1 cellular context compared by ENCODE assay signal in genomic region chr20:36875702-36876472, GRCh38.
TF ChIP-seq lines count a peak whose summit lies in the region.

Gene TLDC2 (plus strand): TSS chr20:36876138. CDS start chr20:36876175, 37 bp downstream.

TF ChIP-seq in HepG2, 621 proteins besides CTCF, POLR2A, EP300 and RAD21 (continued from another document and continues in another):
- TF ChIP-seq ZHX2 (IDR thresholded peaks at IDR 0.05; ENCODE audit: low read depth), result no peak; the same call in 1 of the 2 replicates
- no peak for TF ChIP-seq ZHX2 (CRISPR knock-in tag; IDR thresholded peaks at IDR 0.05; ENCODE audit: borderline replicate concordance)
- no peak for TF ChIP-seq ZNF816 (CRISPR knock-in tag; IDR thresholded peaks at IDR 0.05; ENCODE audit: borderline replicate concordance)
- no peak for TF ChIP-seq RBFOX2 (IDR thresholded peaks at IDR 0.05; ENCODE audit: low read depth, low read length)
- TF ChIP-seq ZNF101 (CRISPR knock-in tag; IDR thresholded peaks at IDR 0.05; ENCODE audit: borderline replicate concordance, low read depth), result no peak
- TF ChIP-seq RORA (CRISPR knock-in tag; IDR thresholded peaks at IDR 0.05), result no peak
- no peak for TF ChIP-seq ZNF143 (CRISPR knock-in tag; IDR thresholded peaks at IDR 0.05)
- peak; percentile 40; the same call in 1 of the 2 replicates for TF ChIP-seq ERF (CRISPR knock-in tag; IDR thresholded peaks at IDR 0.05)
- no peak for TF ChIP-seq KDM1A (CRISPR knock-in tag; IDR thresholded peaks at IDR 0.05)
- no peak for TF ChIP-seq NFRKB (IDR thresholded peaks at IDR 0.05)
- TF ChIP-seq HHEX (CRISPR knock-in tag; IDR thresholded peaks at IDR 0.05), result no peak
- TF ChIP-seq ZNF496 (CRISPR knock-in tag; IDR thresholded peaks at IDR 0.05; ENCODE audit: insufficient replicate concordance), result no peak
- no peak for TF ChIP-seq ZNF33B (CRISPR knock-in tag; IDR thresholded peaks at IDR 0.05)
- TF ChIP-seq RNF2 (conservative IDR thresholded peaks at IDR 0.05; ENCODE audit: low read depth), result peak; percentile 26; the same call in 1 of the 2 replicates
- no peak for TF ChIP-seq ZKSCAN1 (IDR thresholded peaks at IDR 0.05; ENCODE audit: low read length)
- peak; percentile 32 for TF ChIP-seq TEAD3 (CRISPR knock-in tag; optimal IDR thresholded peaks at IDR 0.05; ENCODE audit: borderline replicate concordance)
- no peak for TF ChIP-seq SNRNP70 (IDR thresholded peaks at IDR 0.05; ENCODE audit: low read depth, low read length)
- TF ChIP-seq EEA1 (CRISPR knock-in tag; IDR thresholded peaks at IDR 0.05; ENCODE audit: borderline replicate concordance), result no peak
- no peak for TF ChIP-seq U2AF1 (optimal IDR thresholded peaks at IDR 0.05; ENCODE audit: low read depth, low read length)
- TF ChIP-seq, protein P1, sequence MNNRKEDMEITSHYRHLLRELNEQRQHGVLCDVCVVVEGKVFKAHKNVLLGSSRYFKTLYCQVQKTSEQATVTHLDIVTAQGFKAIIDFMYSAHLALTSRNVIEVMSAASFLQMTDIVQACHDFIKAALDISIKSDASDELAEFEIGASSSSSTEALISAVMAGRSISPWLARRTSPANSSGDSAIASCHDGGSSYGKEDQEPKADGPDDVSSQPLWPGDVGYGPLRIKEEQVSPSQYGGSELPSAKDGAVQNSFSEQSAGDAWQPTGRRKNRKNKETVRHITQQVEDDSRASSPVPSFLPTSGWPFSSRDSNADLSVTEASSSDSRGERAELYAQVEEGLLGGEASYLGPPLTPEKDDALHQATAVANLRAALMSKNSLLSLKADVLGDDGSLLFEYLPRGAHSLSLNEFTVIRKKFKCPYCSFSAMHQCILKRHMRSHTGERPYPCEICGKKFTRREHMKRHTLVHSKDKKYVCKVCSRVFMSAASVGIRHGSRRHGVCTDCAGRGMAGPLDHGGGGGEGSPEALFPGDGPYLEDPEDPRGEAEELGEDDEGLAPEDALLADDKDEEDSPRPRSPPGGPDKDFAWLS (CRISPR knock-in tag; IDR thresholded peaks at IDR 0.05; ENCODE audit: borderline replicate concordance), result no peak
- TF ChIP-seq SMYD3 (CRISPR knock-in tag; IDR thresholded peaks at IDR 0.05), result no peak
- no peak for TF ChIP-seq ZNF24 (IDR thresholded peaks at IDR 0.05)
- TF ChIP-seq PRMT3 (CRISPR knock-in tag; IDR thresholded peaks at IDR 0.05; ENCODE audit: borderline replicate concordance, low read depth), result no peak
- no peak for TF ChIP-seq HNRNPK (IDR thresholded peaks at IDR 0.05; ENCODE audit: low read depth, low read length, poor library complexity, severe bottlenecking)
- no peak; the same call in 1 of the 2 replicates for TF ChIP-seq ZNF747 (CRISPR knock-in tag; IDR thresholded peaks at IDR 0.05; ENCODE audit: borderline replicate concordance)
- peak; percentile 45 for TF ChIP-seq ZNF343 (CRISPR knock-in tag; IDR thresholded peaks at IDR 0.05)
- peak; percentile 73; the same call in 1 of the 2 replicates for TF ChIP-seq ETV5 (CRISPR knock-in tag; IDR thresholded peaks at IDR 0.05; ENCODE audit: borderline replicate concordance)
- no peak for TF ChIP-seq SP2 (CRISPR knock-in tag; IDR thresholded peaks at IDR 0.05)
- no peak for TF ChIP-seq ZNF335 (CRISPR knock-in tag; IDR thresholded peaks at IDR 0.05)
- TF ChIP-seq, protein P2, sequence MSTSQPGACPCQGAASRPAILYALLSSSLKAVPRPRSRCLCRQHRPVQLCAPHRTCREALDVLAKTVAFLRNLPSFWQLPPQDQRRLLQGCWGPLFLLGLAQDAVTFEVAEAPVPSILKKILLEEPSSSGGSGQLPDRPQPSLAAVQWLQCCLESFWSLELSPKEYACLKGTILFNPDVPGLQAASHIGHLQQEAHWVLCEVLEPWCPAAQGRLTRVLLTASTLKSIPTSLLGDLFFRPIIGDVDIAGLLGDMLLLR (CRISPR knock-in tag; IDR thresholded peaks at IDR 0.05), result 0 out of 2 replicates have a peak, but pooled peaks have one; percentile 31
- TF ChIP-seq ZNF615 (CRISPR knock-in tag; IDR thresholded peaks at IDR 0.05; ENCODE audit: borderline replicate concordance), result no peak
- TF ChIP-seq ATM (IDR thresholded peaks at IDR 0.05; ENCODE audit: borderline replicate concordance), result no peak
- TF ChIP-seq GPN1 (CRISPR knock-in tag; IDR thresholded peaks at IDR 0.05; ENCODE audit: borderline replicate concordance), result no peak; the same call in 1 of the 2 replicates
- TF ChIP-seq, protein P3, sequence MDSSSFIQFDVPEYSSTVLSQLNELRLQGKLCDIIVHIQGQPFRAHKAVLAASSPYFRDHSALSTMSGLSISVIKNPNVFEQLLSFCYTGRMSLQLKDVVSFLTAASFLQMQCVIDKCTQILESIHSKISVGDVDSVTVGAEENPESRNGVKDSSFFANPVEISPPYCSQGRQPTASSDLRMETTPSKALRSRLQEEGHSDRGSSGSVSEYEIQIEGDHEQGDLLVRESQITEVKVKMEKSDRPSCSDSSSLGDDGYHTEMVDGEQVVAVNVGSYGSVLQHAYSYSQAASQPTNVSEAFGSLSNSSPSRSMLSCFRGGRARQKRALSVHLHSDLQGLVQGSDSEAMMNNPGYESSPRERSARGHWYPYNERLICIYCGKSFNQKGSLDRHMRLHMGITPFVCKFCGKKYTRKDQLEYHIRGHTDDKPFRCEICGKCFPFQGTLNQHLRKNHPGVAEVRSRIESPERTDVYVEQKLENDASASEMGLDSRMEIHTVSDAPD (CRISPR knock-in tag; IDR thresholded peaks at IDR 0.05), result no peak
- no peak for TF ChIP-seq ATF7 (IDR thresholded peaks at IDR 0.05)
- no peak for TF ChIP-seq ATF7 (CRISPR knock-in tag; IDR thresholded peaks at IDR 0.05)
- no peak for TF ChIP-seq RBAK (CRISPR knock-in tag; IDR thresholded peaks at IDR 0.05)
- no peak for TF ChIP-seq KAT7 (CRISPR knock-in tag; IDR thresholded peaks at IDR 0.05; ENCODE audit: borderline replicate concordance)
- TF ChIP-seq, protein P4, sequence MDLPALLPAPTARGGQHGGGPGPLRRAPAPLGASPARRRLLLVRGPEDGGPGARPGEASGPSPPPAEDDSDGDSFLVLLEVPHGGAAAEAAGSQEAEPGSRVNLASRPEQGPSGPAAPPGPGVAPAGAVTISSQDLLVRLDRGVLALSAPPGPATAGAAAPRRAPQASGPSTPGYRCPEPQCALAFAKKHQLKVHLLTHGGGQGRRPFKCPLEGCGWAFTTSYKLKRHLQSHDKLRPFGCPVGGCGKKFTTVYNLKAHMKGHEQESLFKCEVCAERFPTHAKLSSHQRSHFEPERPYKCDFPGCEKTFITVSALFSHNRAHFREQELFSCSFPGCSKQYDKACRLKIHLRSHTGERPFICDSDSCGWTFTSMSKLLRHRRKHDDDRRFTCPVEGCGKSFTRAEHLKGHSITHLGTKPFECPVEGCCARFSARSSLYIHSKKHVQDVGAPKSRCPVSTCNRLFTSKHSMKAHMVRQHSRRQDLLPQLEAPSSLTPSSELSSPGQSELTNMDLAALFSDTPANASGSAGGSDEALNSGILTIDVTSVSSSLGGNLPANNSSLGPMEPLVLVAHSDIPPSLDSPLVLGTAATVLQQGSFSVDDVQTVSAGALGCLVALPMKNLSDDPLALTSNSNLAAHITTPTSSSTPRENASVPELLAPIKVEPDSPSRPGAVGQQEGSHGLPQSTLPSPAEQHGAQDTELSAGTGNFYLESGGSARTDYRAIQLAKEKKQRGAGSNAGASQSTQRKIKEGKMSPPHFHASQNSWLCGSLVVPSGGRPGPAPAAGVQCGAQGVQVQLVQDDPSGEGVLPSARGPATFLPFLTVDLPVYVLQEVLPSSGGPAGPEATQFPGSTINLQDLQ (CRISPR knock-in tag; IDR thresholded peaks at IDR 0.05), result no peak
- no peak for TF ChIP-seq CBX5 (CRISPR knock-in tag; IDR thresholded peaks at IDR 0.05; ENCODE audit: borderline replicate concordance)
- TF ChIP-seq, protein P5, sequence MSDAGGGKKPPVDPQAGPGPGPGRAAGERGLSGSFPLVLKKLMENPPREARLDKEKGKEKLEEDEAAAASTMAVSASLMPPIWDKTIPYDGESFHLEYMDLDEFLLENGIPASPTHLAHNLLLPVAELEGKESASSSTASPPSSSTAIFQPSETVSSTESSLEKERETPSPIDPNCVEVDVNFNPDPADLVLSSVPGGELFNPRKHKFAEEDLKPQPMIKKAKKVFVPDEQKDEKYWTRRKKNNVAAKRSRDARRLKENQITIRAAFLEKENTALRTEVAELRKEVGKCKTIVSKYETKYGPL (CRISPR knock-in tag; IDR thresholded peaks at IDR 0.05), result no peak
- no peak for TF ChIP-seq NFE2L1 (CRISPR knock-in tag; IDR thresholded peaks at IDR 0.05; ENCODE audit: borderline replicate concordance)
- TF ChIP-seq ZNF746 (CRISPR knock-in tag; IDR thresholded peaks at IDR 0.05), result no peak
- TF ChIP-seq ZNF775 (CRISPR knock-in tag; IDR thresholded peaks at IDR 0.05; ENCODE audit: borderline replicate concordance), result no peak
- TF ChIP-seq KDM5B (CRISPR knock-in tag; IDR thresholded peaks at IDR 0.05; ENCODE audit: borderline replicate concordance), result peak; percentile 85
- TF ChIP-seq ZNF431 (CRISPR knock-in tag; IDR thresholded peaks at IDR 0.05; ENCODE audit: borderline replicate concordance, low read depth), result no peak; the same call in 1 of the 2 replicates
- no peak for TF ChIP-seq IRX3 (CRISPR knock-in tag; IDR thresholded peaks at IDR 0.05; ENCODE audit: borderline replicate concordance, low read depth)
- 0 out of 2 replicates have a peak, but pooled peaks have one; percentile 62 for TF ChIP-seq ZNF546 (CRISPR knock-in tag; conservative IDR thresholded peaks at IDR 0.05)
- TF ChIP-seq SP4 (CRISPR knock-in tag; IDR thresholded peaks at IDR 0.05), result no peak
- TF ChIP-seq NR2F1 (CRISPR knock-in tag; IDR thresholded peaks at IDR 0.05), result no peak
- peak; percentile 82 for TF ChIP-seq GATAD2A (CRISPR knock-in tag; IDR thresholded peaks at IDR 0.05)
- TF ChIP-seq NR2C2 (CRISPR knock-in tag; IDR thresholded peaks at IDR 0.05; ENCODE audit: borderline replicate concordance), result peak; percentile 59; the same call in 1 of the 2 replicates
- TF ChIP-seq RXRA (CRISPR knock-in tag; IDR thresholded peaks at IDR 0.05), result peak; percentile 64; the same call in 1 of the 2 replicates
- TF ChIP-seq, protein P6, sequence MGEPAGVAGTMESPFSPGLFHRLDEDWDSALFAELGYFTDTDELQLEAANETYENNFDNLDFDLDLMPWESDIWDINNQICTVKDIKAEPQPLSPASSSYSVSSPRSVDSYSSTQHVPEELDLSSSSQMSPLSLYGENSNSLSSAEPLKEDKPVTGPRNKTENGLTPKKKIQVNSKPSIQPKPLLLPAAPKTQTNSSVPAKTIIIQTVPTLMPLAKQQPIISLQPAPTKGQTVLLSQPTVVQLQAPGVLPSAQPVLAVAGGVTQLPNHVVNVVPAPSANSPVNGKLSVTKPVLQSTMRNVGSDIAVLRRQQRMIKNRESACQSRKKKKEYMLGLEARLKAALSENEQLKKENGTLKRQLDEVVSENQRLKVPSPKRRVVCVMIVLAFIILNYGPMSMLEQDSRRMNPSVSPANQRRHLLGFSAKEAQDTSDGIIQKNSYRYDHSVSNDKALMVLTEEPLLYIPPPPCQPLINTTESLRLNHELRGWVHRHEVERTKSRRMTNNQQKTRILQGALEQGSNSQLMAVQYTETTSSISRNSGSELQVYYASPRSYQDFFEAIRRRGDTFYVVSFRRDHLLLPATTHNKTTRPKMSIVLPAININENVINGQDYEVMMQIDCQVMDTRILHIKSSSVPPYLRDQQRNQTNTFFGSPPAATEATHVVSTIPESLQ (CRISPR knock-in tag; conservative IDR thresholded peaks at IDR 0.05), result 0 out of 2 replicates have a peak, but pooled peaks have one; percentile 5
- peak; percentile 85 for TF ChIP-seq AKAP8 (CRISPR knock-in tag; IDR thresholded peaks at IDR 0.05)
- no peak for TF ChIP-seq DR1 (CRISPR knock-in tag; IDR thresholded peaks at IDR 0.05)
- TF ChIP-seq ZSCAN12 (CRISPR knock-in tag; IDR thresholded peaks at IDR 0.05), result no peak
- 0 out of 2 replicates have a peak, but pooled peaks have one; percentile 66 for TF ChIP-seq ZNF550 (CRISPR knock-in tag; IDR thresholded peaks at IDR 0.05; ENCODE audit: borderline replicate concordance)
- no peak for TF ChIP-seq MED13 (CRISPR knock-in tag; IDR thresholded peaks at IDR 0.05)
- TF ChIP-seq MTA1 (CRISPR knock-in tag; IDR thresholded peaks at IDR 0.05; ENCODE audit: borderline replicate concordance), result peak; percentile 93; the same call in 1 of the 2 replicates
- 0 out of 2 replicates have a peak, but pooled peaks have one; percentile 5 for TF ChIP-seq ZNF326 (CRISPR knock-in tag; IDR thresholded peaks at IDR 0.05; ENCODE audit: borderline replicate concordance)
